In genomic region chr3:185739264-185739701, GRCh38 we compare ENCODE assay signal across 21 cellular contexts.
DNase-seq lines count a peak whose midpoint lies in the region; ATAC-seq, FAIRE-seq and TF ChIP-seq lines count a peak whose summit lies in the region.
"Had no signal": no experiment of that assay in that cellular context is flagged by ENCODE, and none has a peak within 500 bp of the region (broad histone marks: within the 10 kb centered on the region; RNA-seq: fewer than 3 reads in every experiment).

No MANE protein-coding gene starts in this region.

- H2AFZ ChIP-seq in trophoblast cell (ENCODE audit: insufficient read depth, low read length, poor library complexity): no peak overlapping the region

- peaks cover 24% of the 10 kb centered on the region for H3K36me3 ChIP-seq in RWPE2 (ENCODE audit: low read depth)
- H3K36me3 ChIP-seq in trophoblast cell (ENCODE audit: control insufficient read depth in 1 of 2, insufficient read depth in 2 of 2, low read length in 2 of 2): peaks cover 0 to 3% of the 10 kb centered on the region in 2 experiments
- H3K36me3 ChIP-seq: adrenal gland, sigmoid colon had no signal

- WGBS in trophoblast cell (ENCODE audit: extremely low coverage, insufficient coverage, insufficient read length): no CpG with 5 or more reads among the region's 5 CpGs

- no peak overlapping the region for H2AK5ac ChIP-seq in trophoblast cell (ENCODE audit: low read length)

- H3K27ac ChIP-seq in RWPE2 (ENCODE audit: poor library complexity, severe bottlenecking) (peak overlapping the region; percentile 100), epithelial cell of prostate (peak overlapping the region; percentile 100), trophoblast cell (ENCODE audit: low read depth, low read length) (no peak overlapping the region)
- H3K27ac ChIP-seq: RWPE1, sigmoid colon had no signal

- peak; percentile 11 for FAIRE-seq in G401.6 (lab: Jason Lieb, UNC)
- FAIRE-seq: endometrium, GM12878 had no signal

- H2BK120ac ChIP-seq in trophoblast cell (ENCODE audit: insufficient read depth, low read length, poor library complexity): no peak overlapping the region

- H3K14ac ChIP-seq in trophoblast cell (ENCODE audit: low read length): no peak overlapping the region

- no peak overlapping the region for H4K12ac ChIP-seq in trophoblast cell (ENCODE audit: low read depth, low read length)

- H4K8ac ChIP-seq in trophoblast cell (ENCODE audit: low read depth, low read length): no peak overlapping the region

- H2BK5ac ChIP-seq in trophoblast cell (ENCODE audit: low read depth, low read length, poor library complexity): no peak overlapping the region

- no peak overlapping the region for H3K18ac ChIP-seq in trophoblast cell (ENCODE audit: low read length)

- H3K79me1 ChIP-seq in trophoblast cell (ENCODE audit: low read length): no peaks in the 10 kb centered on the region

- ATAC-seq in RWPE2 (ENCODE audit: low read depth) (no peak), HG03045 (IDR thresholded peaks at IDR 0.05; ENCODE audit: unreplicated experiment) (no peak)
- ATAC-seq: activated CD8-positive, alpha-beta T cell treated with anti-CD3 and anti-CD28 coated beads, Interleukin-2, amount 10 ng/mL, durations not matched to agents 7 days and 5 days; GM12878; natural killer cell had no signal

- H4K91ac ChIP-seq in trophoblast cell (ENCODE audit: low read depth, low read length): no peak overlapping the region

- H3K9ac ChIP-seq in trophoblast cell (ENCODE audit: low read length): no peak overlapping the region

- no peak overlapping the region for H3K4me2 ChIP-seq in trophoblast cell (ENCODE audit: low read length)

- H3K79me2 ChIP-seq in trophoblast cell (ENCODE audit: control insufficient read depth, insufficient read depth, low read length, poor library complexity): peaks cover 2% of the 10 kb centered on the region

- H3K23ac ChIP-seq in trophoblast cell (ENCODE audit: low read length): no peak overlapping the region

- DNase-seq in RWPE2 (ENCODE audit: low spot score): no peak
- DNase-seq in epithelial cell of prostate (ENCODE audit: low read depth, low spot score): no peak
- DNase-seq in trophoblast cell: no peak
- DNase-seq in midbrain (lab: John Stamatoyannopoulos, UW): no peak
- no peak for DNase-seq in hepatic stellate cell (ENCODE audit: low spot score)
- DNase-seq: activated CD4-positive, CD25-positive, alpha-beta regulatory T cell treated with anti-CD3 and anti-CD28 coated beads, Interleukin-2, amount 50 U/mL, for 72 hours; activated CD8-positive, alpha-beta T cell treated with anti-CD3 and anti-CD28 coated beads, Interleukin-2, amount 10 ng/mL, durations not matched to agents 7 days and 5 days; adrenal gland; CD4-positive, alpha-beta T cell; glutamatergic neuron; GOT3; natural killer cell; NCI-H1694; NCI-H2171; NCI-H69; sigmoid colon had no signal

- H3K27me3 ChIP-seq in RWPE2 (ENCODE audit: insufficient read depth, poor library complexity, severe bottlenecking) (no peaks in the 10 kb centered on the region), trophoblast cell (ENCODE audit: insufficient read depth, low read length) (no peaks in the 10 kb centered on the region)
- H3K27me3 ChIP-seq: adrenal gland, sigmoid colon had no signal

- H3K4me3 ChIP-seq in RWPE2 (ENCODE audit: severe bottlenecking) (no peak overlapping the region), trophoblast cell (ENCODE audit: low read depth, low read length) (no peak overlapping the region)
- H3K4me3 ChIP-seq: adrenal gland, GM12878, sigmoid colon had no signal

- peaks cover 56% of the 10 kb centered on the region for H3K4me1 ChIP-seq in RWPE2 (ENCODE audit: insufficient read depth, poor library complexity, severe bottlenecking)
- peaks cover 0 to 1% of the 10 kb centered on the region in 2 experiments for H3K4me1 ChIP-seq in trophoblast cell (ENCODE audit: control insufficient read depth in 1 of 2, insufficient read depth in 2 of 2, low read length in 2 of 2)
- H3K4me1 ChIP-seq: sigmoid colon had no signal

- H3K4ac ChIP-seq in trophoblast cell (ENCODE audit: low read depth, low read length): peak overlapping the region; percentile 9

- no peak overlapping the region for H2BK12ac ChIP-seq in trophoblast cell (ENCODE audit: low read length)

- TF ChIP-seq CTCF in RWPE2 (IDR thresholded peaks at IDR 0.05; ENCODE audit: poor library complexity, severe bottlenecking): no peak

- no peaks in the 10 kb centered on the region for H3K9me3 ChIP-seq in RWPE2 (ENCODE audit: severe bottlenecking)
- H3K9me3 ChIP-seq in trophoblast cell (ENCODE audit: insufficient read depth, low read depth, low read length): no peaks in the 10 kb centered on the region
- H3K9me3 ChIP-seq: adrenal gland, sigmoid colon had no signal
